Comparison of ENCODE assay signal across 13 cellular contexts in the genomic region with DNA sequence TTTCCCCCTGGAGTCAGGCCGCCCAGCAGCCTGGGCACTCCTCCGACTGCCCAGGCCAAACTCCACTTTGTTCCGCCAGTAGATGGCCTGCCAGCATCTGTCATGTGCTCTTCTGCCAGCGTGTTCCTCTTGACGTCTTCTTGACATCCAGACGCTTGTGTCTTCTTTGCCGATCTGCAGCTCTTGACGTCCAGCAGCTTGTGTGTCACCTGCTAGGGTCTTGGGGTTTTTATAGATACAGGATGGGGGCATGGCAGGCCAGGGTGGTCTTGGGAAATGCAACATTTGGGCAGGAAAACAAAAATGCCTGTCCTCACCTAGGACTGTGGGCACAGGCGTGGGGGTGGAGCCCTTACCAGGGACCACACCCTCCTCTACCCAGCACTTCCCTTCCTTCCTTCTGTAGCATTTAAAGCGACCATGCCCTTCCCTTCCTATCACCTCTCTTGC.
DNase-seq lines count a peak whose midpoint lies in the region; ATAC-seq lines count a peak whose summit lies in the region.
"Had no signal": no experiment of that assay in that cellular context is flagged by ENCODE, and none has a peak within 500 bp of the region (broad histone marks: within the 10 kb centered on the region; RNA-seq: fewer than 3 reads in every experiment).

No MANE protein-coding gene starts in this region.

- DNase-seq in C1 segment of cervical spinal cord (lab: John Stamatoyannopoulos, UW): peak in 12 of 14 donors; percentile 2 to 65 (median 40)
- peak; percentile 63 for DNase-seq in MV-4-11 (lab: John Stamatoyannopoulos, UW)
- DNase-seq in memory B cell (ENCODE audit: low spot score in 2 of 2): no peak
- no peak for DNase-seq in NCI-H82 (lab: John Stamatoyannopoulos, UW)
- DNase-seq in effector memory CD4-positive, alpha-beta T cell: no peak
- no peak for DNase-seq in stimulated activated naive CD4-positive, alpha-beta T cell treated with Interleukin-2 at 50 U/mL for 16 hours (lab: John Stamatoyannopoulos, UW)
- DNase-seq: activated naive CD4-positive, alpha-beta T cell treated with Interleukin-2 at 50 U/mL for 16 hours; Calu3; foreskin fibroblast; sigmoid colon had no signal

- peak overlapping the region; percentile 39 for H3K27ac ChIP-seq in angular gyrus (ENCODE audit: low read depth, low read length)
- no peak overlapping the region for H3K27ac ChIP-seq in effector memory CD4-positive, alpha-beta T cell (ENCODE audit: insufficient read depth, low read length, poor library complexity, severe bottlenecking)
- H3K27ac ChIP-seq: tibial artery had no signal

- H3K4me1 ChIP-seq in effector memory CD4-positive, alpha-beta T cell (ENCODE audit: control insufficient read depth, insufficient read depth, low read length, poor library complexity, severe bottlenecking): no peaks in the 10 kb centered on the region

- no peaks in the 10 kb centered on the region for H3K9me3 ChIP-seq in effector memory CD4-positive, alpha-beta T cell (ENCODE audit: control insufficient read depth, low read length)
- H3K9me3 ChIP-seq: sigmoid colon, tibial artery had no signal

- ATAC-seq in memory B cell (ENCODE audit: low read depth): peak; percentile 63
- no peak for ATAC-seq in HG03095 (IDR thresholded peaks at IDR 0.05; ENCODE audit: unreplicated experiment)

- no peaks in the 10 kb centered on the region for H3K36me3 ChIP-seq in effector memory CD4-positive, alpha-beta T cell (ENCODE audit: control insufficient read depth, insufficient read depth, low read length)
- H3K36me3 ChIP-seq: sigmoid colon, tibial artery had no signal

- H3K4me3 ChIP-seq in effector memory CD4-positive, alpha-beta T cell (ENCODE audit: insufficient read depth, low read depth, low read length, poor library complexity, severe bottlenecking): no peak overlapping the region
- H3K4me3 ChIP-seq: sigmoid colon, tibial artery had no signal

- peak overlapping the region; percentile 75 for H3K4me3 Mint-ChIP-seq in memory B cell

- H3K27ac Mint-ChIP-seq in memory B cell: peak overlapping the region; percentile 87

- no peaks in the 10 kb centered on the region for H3K27me3 Mint-ChIP-seq in memory B cell

- H3K4me1 Mint-ChIP-seq in memory B cell: peaks cover 14% of the 10 kb centered on the region

- H3K9me3 Mint-ChIP-seq in memory B cell: no peaks in the 10 kb centered on the region

- H3K27me3 ChIP-seq in effector memory CD4-positive, alpha-beta T cell (replicated peaks; ENCODE audit: control insufficient read depth, insufficient read depth, low read length, poor library complexity, severe bottlenecking): no peaks in the 10 kb centered on the region
- H3K27me3 ChIP-seq: sigmoid colon, tibial artery had no signal

- H3K36me3 Mint-ChIP-seq in memory B cell: peaks cover 4% of the 10 kb centered on the region

Comparison
In these comparisons a context has a peak if more than half of its experiments do, and no peak if none do; other contexts are left out.
1. DNase-seq: peak in C1 segment of cervical spinal cord (12 of 14) and MV-4-11 (single experiment); none in memory B cell (0 of 2), NCI-H82 (single experiment), effector memory CD4-positive, alpha-beta T cell (0 of 3) and stimulated activated naive CD4-positive, alpha-beta T cell treated with Interleukin-2 at 50 U/mL for 16 hours (single experiment).